In the genomic region with DNA sequence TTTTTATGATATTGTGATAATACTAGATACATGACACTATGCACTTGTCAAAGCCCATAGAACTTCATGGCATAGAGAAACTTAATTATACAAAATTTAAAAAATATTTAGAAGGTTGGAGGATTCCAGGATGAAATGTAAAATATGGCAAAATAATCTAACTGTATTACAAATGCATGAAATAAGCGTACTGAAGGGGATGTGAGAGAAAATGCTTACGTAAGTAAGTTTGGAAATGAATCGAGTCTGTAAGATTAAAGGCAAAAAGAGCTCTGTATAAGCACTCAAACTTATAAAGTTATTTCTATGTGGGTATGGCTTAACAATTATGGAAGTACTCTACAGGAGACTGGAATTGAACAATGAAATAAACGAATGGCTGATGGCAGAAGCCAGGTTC, we compare ENCODE assay signal across 25 cellular contexts.
"Had no signal": no experiment of that assay in that cellular context is flagged by ENCODE, and none has a peak within 500 bp of the region (broad histone marks: within the 10 kb centered on the region; RNA-seq: fewer than 3 reads in every experiment).

No MANE protein-coding gene starts in this region.

- H3K36me3 ChIP-seq: neural progenitor cell, suprapubic skin, transverse colon, upper lobe of right lung, uterus had no signal

- H3K9me3 ChIP-seq: suprapubic skin, transverse colon, upper lobe of right lung, uterus had no signal

- H3K36me3 Mint-ChIP-seq: neural progenitor cell had no signal

- H2AFZ ChIP-seq: neural progenitor cell, parathyroid adenoma had no signal

- H3K79me2 ChIP-seq: parathyroid adenoma had no signal

- H3K9me3 Mint-ChIP-seq: memory B cell, nephron, neural progenitor cell had no signal

- DNase-seq: cortex of kidney; effector memory CD8-positive, alpha-beta T cell; hypothalamus; immature natural killer cell; islet precursor cell; kidney glomerular epithelial cell; left colon; stimulated activated CD4-positive, alpha-beta T cell treated with anti-CD3 and anti-CD28 coated beads, Interleukin-12 subunit alpha, Interleukin-12 subunit beta, amount 100 ng/mL, for 4 hours; stimulated activated CD4-positive, alpha-beta T cell treated with anti-CD3 and anti-CD28 coated beads, Interleukin-1b, Interleukin-23, amount 100 ng/mL, for 48 hours; stimulated activated CD4-positive, alpha-beta T cell treated with anti-CD3 and anti-CD28 coated beads, Interleukin-4, amount 100 ng/mL, for 1 hour; stimulated activated CD8-positive, alpha-beta memory T cell treated with anti-CD3 and anti-CD28 coated beads, Interleukin-4, amount 100 ng/mL, for 48 hours; stimulated activated naive CD4-positive, alpha-beta T cell; stimulated activated naive CD8-positive, alpha-beta T cell treated with anti-CD3 and anti-CD28 coated beads, Interleukin-15, amount 100 ng/mL, for 72 hours; transverse colon; upper lobe of right lung; uterus had no signal

- H3K4me1 ChIP-seq: neural progenitor cell, parathyroid adenoma, suprapubic skin had no signal

- H3K4me2 ChIP-seq: neural progenitor cell, smooth muscle cell had no signal

- H3K27ac Mint-ChIP-seq: memory B cell, nephron, neural progenitor cell, progenitor cell of endocrine pancreas had no signal

- H3K4me3 ChIP-seq: lung, neural progenitor cell, smooth muscle cell, suprapubic skin, transverse colon, upper lobe of right lung, uterus had no signal

- H3K27ac ChIP-seq: neural progenitor cell, parathyroid adenoma, suprapubic skin, transverse colon, upper lobe of right lung, uterus had no signal

- H3K4me3 Mint-ChIP-seq: memory B cell, nephron, neural progenitor cell had no signal

- H3K27me3 Mint-ChIP-seq: effector memory CD8-positive, alpha-beta T cell; memory B cell; stimulated activated naive CD8-positive, alpha-beta T cell treated with anti-CD3 and anti-CD28 coated beads, Interleukin-15, amount 100 ng/mL, for 72 hours had no signal

- H3K27me3 ChIP-seq: neural progenitor cell, suprapubic skin, transverse colon, upper lobe of right lung, uterus had no signal

- ATAC-seq: effector memory CD8-positive, alpha-beta T cell; left colon; sciatic nerve; upper lobe of right lung had no signal
